ENCODE assay signal across 1 cellular context in the genomic region with DNA sequence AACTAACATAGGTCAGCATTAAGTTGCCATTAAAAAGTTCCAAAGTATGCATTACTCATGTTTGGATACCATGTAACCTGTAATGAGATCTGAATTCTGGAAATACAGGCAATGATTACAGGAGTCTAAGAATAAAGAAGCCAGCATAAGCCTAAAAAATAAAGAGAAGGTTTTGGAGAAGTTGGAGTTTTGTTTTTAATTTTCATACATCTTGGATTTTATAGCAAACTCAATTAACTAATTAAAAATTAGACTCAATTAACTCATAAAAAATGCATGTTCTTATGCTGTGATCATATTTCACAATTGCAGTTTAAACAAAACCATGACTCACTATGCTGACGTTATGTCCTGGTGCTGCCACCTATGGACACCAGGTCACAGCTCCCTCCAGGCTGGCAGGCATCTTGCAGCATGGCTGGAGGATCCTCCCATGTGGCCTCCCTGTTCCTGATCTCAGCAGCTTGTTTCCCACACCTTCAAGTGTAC.
TF ChIP-seq lines count a peak whose summit lies in the region.

No MANE protein-coding gene starts in this region.

TF ChIP-seq in HEK293, 187 proteins besides CTCF, POLR2A, EP300 and RAD21 (continued from another document and continues in another):
- TF ChIP-seq, protein P1, sequence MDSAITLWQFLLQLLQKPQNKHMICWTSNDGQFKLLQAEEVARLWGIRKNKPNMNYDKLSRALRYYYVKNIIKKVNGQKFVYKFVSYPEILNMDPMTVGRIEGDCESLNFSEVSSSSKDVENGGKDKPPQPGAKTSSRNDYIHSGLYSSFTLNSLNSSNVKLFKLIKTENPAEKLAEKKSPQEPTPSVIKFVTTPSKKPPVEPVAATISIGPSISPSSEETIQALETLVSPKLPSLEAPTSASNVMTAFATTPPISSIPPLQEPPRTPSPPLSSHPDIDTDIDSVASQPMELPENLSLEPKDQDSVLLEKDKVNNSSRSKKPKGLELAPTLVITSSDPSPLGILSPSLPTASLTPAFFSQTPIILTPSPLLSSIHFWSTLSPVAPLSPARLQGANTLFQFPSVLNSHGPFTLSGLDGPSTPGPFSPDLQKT (IDR thresholded peaks at IDR 0.05; ENCODE audit: borderline replicate concordance, low read depth, low read length), result no peak
- no peak for TF ChIP-seq ZNF350 (tag by site-specific recombination; IDR thresholded peaks at IDR 0.05)
- no peak for TF ChIP-seq ZNF544 (tag by site-specific recombination; IDR thresholded peaks at IDR 0.05)
- TF ChIP-seq ZFP37 (tag by site-specific recombination; IDR thresholded peaks at IDR 0.05), result no peak
- TF ChIP-seq, protein P2, sequence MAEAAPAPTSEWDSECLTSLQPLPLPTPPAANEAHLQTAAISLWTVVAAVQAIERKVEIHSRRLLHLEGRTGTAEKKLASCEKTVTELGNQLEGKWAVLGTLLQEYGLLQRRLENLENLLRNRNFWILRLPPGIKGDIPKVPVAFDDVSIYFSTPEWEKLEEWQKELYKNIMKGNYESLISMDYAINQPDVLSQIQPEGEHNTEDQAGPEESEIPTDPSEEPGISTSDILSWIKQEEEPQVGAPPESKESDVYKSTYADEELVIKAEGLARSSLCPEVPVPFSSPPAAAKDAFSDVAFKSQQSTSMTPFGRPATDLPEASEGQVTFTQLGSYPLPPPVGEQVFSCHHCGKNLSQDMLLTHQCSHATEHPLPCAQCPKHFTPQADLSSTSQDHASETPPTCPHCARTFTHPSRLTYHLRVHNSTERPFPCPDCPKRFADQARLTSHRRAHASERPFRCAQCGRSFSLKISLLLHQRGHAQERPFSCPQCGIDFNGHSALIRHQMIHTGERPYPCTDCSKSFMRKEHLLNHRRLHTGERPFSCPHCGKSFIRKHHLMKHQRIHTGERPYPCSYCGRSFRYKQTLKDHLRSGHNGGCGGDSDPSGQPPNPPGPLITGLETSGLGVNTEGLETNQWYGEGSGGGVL (tag by site-specific recombination; IDR thresholded peaks at IDR 0.05), result no peak
- TF ChIP-seq, protein P3, sequence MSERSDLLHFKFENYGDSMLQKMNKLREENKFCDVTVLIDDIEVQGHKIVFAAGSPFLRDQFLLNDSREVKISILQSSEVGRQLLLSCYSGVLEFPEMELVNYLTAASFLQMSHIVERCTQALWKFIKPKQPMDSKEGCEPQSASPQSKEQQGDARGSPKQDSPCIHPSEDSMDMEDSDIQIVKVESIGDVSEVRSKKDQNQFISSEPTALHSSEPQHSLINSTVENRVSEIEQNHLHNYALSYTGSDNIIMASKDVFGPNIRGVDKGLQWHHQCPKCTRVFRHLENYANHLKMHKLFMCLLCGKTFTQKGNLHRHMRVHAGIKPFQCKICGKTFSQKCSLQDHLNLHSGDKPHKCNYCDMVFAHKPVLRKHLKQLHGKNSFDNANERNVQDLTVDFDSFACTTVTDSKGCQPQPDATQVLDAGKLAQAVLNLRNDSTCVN (tag by site-specific recombination; optimal IDR thresholded peaks at IDR 0.05), result no peak
- TF ChIP-seq, protein P4, sequence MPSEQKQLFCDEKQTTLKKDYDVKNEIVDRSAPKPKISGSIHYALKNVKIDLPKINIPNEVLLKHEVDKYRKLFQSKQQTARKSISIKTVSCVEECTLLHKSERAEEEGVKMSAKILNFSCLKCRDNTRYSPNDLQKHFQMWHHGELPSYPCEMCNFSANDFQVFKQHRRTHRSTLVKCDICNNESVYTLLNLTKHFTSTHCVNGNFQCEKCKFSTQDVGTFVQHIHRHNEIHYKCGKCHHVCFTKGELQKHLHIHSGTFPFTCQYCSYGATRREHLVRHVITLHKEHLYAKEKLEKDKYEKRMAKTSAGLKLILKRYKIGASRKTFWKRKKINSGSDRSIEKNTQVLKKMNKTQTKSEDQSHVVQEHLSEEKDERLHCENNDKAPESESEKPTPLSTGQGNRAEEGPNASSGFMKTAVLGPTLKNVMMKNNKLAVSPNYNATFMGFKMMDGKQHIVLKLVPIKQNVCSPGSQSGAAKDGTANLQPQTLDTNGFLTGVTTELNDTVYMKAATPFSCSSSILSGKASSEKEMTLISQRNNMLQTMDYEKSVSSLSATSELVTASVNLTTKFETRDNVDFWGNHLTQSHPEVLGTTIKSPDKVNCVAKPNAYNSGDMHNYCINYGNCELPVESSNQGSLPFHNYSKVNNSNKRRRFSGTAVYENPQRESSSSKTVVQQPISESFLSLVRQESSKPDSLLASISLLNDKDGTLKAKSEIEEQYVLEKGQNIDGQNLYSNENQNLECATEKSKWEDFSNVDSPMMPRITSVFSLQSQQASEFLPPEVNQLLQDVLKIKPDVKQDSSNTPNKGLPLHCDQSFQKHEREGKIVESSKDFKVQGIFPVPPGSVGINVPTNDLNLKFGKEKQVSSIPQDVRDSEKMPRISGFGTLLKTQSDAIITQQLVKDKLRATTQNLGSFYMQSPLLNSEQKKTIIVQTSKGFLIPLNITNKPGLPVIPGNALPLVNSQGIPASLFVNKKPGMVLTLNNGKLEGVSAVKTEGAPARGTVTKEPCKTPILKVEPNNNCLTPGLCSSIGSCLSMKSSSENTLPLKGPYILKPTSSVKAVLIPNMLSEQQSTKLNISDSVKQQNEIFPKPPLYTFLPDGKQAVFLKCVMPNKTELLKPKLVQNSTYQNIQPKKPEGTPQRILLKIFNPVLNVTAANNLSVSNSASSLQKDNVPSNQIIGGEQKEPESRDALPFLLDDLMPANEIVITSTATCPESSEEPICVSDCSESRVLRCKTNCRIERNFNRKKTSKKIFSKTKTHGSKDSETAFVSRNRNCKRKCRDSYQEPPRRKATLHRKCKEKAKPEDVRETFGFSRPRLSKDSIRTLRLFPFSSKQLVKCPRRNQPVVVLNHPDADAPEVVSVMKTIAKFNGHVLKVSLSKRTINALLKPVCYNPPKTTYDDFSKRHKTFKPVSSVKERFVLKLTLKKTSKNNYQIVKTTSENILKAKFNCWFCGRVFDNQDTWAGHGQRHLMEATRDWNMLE (tag by site-specific recombination; conservative IDR thresholded peaks at IDR 0.05; ENCODE audit: low read depth), result no peak
- TF ChIP-seq ZNF623 (tag by site-specific recombination; IDR thresholded peaks at IDR 0.05), result no peak
- TF ChIP-seq ZNF335 (tag by site-specific recombination; conservative IDR thresholded peaks at IDR 0.05), result no peak; the same call in 1 of the 2 replicates
- TF ChIP-seq MZF1 (tag by site-specific recombination; IDR thresholded peaks at IDR 0.05; ENCODE audit: borderline replicate concordance), result 0 out of 2 replicates have a peak, but pooled peaks have one; percentile 18
- TF ChIP-seq ZNF324 (tag by site-specific recombination; IDR thresholded peaks at IDR 0.05), result no peak
- no peak for TF ChIP-seq ZNF624 (tag by site-specific recombination; IDR thresholded peaks at IDR 0.05)
- TF ChIP-seq SP7 (tag by site-specific recombination; IDR thresholded peaks at IDR 0.05), result peak; percentile 92
- TF ChIP-seq, protein P5, sequence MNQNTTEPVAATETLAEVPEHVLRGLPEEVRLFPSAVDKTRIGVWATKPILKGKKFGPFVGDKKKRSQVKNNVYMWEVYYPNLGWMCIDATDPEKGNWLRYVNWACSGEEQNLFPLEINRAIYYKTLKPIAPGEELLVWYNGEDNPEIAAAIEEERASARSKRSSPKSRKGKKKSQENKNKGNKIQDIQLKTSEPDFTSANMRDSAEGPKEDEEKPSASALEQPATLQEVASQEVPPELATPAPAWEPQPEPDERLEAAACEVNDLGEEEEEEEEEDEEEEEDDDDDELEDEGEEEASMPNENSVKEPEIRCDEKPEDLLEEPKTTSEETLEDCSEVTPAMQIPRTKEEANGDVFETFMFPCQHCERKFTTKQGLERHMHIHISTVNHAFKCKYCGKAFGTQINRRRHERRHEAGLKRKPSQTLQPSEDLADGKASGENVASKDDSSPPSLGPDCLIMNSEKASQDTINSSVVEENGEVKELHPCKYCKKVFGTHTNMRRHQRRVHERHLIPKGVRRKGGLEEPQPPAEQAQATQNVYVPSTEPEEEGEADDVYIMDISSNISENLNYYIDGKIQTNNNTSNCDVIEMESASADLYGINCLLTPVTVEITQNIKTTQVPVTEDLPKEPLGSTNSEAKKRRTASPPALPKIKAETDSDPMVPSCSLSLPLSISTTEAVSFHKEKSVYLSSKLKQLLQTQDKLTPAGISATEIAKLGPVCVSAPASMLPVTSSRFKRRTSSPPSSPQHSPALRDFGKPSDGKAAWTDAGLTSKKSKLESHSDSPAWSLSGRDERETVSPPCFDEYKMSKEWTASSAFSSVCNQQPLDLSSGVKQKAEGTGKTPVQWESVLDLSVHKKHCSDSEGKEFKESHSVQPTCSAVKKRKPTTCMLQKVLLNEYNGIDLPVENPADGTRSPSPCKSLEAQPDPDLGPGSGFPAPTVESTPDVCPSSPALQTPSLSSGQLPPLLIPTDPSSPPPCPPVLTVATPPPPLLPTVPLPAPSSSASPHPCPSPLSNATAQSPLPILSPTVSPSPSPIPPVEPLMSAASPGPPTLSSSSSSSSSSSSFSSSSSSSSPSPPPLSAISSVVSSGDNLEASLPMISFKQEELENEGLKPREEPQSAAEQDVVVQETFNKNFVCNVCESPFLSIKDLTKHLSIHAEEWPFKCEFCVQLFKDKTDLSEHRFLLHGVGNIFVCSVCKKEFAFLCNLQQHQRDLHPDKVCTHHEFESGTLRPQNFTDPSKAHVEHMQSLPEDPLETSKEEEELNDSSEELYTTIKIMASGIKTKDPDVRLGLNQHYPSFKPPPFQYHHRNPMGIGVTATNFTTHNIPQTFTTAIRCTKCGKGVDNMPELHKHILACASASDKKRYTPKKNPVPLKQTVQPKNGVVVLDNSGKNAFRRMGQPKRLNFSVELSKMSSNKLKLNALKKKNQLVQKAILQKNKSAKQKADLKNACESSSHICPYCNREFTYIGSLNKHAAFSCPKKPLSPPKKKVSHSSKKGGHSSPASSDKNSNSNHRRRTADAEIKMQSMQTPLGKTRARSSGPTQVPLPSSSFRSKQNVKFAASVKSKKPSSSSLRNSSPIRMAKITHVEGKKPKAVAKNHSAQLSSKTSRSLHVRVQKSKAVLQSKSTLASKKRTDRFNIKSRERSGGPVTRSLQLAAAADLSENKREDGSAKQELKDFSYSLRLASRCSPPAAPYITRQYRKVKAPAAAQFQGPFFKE (tag by site-specific recombination; IDR thresholded peaks at IDR 0.05; ENCODE audit: borderline replicate concordance), result no peak
- peak; percentile 96 for TF ChIP-seq ZNF629 (tag by site-specific recombination; IDR thresholded peaks at IDR 0.05)
- TF ChIP-seq, protein P6, sequence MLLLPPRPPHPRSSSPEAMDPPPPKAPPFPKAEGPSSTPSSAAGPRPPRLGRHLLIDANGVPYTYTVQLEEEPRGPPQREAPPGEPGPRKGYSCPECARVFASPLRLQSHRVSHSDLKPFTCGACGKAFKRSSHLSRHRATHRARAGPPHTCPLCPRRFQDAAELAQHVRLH (tag by site-specific recombination; IDR thresholded peaks at IDR 0.05), result no peak
- TF ChIP-seq, protein P7, sequence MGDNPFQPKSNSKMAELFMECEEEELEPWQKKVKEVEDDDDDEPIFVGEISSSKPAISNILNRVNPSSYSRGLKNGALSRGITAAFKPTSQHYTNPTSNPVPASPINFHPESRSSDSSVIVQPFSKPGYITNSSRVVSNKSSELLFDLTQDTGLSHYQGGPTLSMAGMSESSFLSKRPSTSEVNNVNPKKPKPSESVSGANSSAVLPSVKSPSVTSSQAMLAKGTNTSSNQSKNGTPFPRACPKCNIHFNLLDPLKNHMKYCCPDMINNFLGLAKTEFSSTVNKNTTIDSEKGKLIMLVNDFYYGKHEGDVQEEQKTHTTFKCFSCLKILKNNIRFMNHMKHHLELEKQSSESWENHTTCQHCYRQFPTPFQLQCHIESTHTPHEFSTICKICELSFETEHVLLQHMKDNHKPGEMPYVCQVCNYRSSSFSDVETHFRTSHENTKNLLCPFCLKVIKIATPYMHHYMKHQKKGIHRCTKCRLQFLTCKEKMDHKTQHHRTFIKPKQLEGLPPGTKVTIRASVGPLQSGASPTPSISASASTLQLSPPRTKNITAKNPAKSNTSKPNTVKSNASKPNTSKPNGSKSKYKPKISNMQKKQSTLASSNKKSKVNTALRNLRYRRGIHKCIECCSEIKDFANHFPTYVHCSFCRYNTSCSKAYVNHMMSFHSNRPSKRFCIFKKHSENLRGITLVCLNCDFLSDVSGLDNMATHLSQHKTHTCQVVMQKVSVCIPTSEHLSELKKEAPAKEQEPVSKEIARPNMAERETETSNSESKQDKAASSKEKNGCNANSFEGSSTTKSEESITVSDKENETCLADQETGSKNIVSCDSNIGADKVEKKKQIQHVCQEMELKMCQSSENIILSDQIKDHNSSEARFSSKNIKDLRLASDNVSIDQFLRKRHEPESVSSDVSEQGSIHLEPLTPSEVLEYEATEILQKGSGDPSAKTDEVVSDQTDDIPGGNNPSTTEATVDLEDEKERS (tag by site-specific recombination; IDR thresholded peaks at IDR 0.05), result no peak
- TF ChIP-seq KLF1 (tag by site-specific recombination; IDR thresholded peaks at IDR 0.05), result no peak
- no peak for TF ChIP-seq HOXC10 (CRISPR knock-in tag; IDR thresholded peaks at IDR 0.05)
- TF ChIP-seq YY1 (tag by site-specific recombination; IDR thresholded peaks at IDR 0.05), result peak; percentile 30; the same call in 1 of the 2 replicates
- TF ChIP-seq ZNF426 (tag by site-specific recombination; IDR thresholded peaks at IDR 0.05), result no peak
- TF ChIP-seq GLI4 (tag by site-specific recombination; IDR thresholded peaks at IDR 0.05), result no peak
- TF ChIP-seq ZNF274 (IDR thresholded peaks at IDR 0.05; ENCODE audit: low read length), result no peak
- TF ChIP-seq ZNF274 (tag by site-specific recombination; IDR thresholded peaks at IDR 0.05; ENCODE audit: borderline replicate concordance), result no peak
- TF ChIP-seq, protein P8, sequence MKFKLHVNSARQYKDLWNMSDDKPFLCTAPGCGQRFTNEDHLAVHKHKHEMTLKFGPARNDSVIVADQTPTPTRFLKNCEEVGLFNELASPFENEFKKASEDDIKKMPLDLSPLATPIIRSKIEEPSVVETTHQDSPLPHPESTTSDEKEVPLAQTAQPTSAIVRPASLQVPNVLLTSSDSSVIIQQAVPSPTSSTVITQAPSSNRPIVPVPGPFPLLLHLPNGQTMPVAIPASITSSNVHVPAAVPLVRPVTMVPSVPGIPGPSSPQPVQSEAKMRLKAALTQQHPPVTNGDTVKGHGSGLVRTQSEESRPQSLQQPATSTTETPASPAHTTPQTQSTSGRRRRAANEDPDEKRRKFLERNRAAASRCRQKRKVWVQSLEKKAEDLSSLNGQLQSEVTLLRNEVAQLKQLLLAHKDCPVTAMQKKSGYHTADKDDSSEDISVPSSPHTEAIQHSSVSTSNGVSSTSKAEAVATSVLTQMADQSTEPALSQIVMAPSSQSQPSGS (tag by site-specific recombination; IDR thresholded peaks at IDR 0.05; ENCODE audit: low read depth), result no peak
- no peak for TF ChIP-seq ZNF530 (tag by site-specific recombination; IDR thresholded peaks at IDR 0.05; ENCODE audit: low read depth)
- TF ChIP-seq, protein P9, sequence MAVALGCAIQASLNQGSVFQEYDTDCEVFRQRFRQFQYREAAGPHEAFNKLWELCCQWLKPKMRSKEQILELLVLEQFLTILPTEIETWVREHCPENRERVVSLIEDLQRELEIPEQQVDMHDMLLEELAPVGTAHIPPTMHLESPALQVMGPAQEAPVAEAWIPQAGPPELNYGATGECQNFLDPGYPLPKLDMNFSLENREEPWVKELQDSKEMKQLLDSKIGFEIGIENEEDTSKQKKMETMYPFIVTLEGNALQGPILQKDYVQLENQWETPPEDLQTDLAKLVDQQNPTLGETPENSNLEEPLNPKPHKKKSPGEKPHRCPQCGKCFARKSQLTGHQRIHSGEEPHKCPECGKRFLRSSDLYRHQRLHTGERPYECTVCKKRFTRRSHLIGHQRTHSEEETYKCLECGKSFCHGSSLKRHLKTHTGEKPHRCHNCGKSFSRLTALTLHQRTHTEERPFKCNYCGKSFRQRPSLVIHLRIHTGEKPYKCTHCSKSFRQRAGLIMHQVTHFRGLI (tag by site-specific recombination; IDR thresholded peaks at IDR 0.05), result no peak
- no peak for TF ChIP-seq KLF7 (tag by site-specific recombination; IDR thresholded peaks at IDR 0.05; ENCODE audit: borderline replicate concordance)
- no peak for TF ChIP-seq ZNF169 (tag by site-specific recombination; IDR thresholded peaks at IDR 0.05)
